8 cellular contexts compared by ENCODE assay signal in the genomic region with DNA sequence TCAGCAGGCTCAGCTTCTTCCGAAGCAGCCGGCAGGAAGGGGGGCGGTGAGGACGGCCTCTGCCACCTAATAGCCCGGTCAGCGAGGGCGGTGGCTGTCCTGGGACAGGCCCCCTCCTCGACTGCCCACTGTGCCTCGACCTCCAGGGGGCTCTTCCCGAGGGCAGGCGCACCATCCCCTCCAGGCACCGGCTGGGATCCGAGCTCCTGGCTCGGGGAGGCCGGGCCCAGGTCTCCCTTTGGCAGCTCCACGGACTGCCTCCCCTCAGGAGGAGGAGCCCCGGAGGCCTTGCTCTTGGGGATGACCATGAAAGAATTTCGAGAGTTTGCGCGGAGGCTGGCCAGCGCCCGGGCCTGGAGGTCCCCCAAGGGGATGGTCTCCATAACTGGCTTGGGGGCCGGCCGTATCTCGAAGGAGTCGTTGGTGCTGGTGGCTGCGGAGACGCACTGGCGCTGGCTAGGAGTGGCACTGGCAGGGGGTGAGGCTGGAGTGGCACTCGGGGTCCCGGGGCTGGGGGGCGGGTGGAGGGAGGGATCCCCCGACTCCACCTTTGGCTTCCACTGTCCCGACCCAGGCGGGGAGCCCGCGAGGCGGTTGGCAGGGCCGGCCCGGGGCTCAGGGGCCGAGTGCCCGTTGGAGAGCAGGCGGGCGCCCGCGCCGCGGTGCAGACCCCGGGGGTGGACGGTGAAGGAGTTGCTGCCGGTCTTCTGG. TPM values are rescaled to one million over a fixed set of nuclear protein-coding genes. Genes with fewer than 3 reads are reported as not detected.
DNase-seq lines count a peak whose midpoint lies in the region; ATAC-seq and TF ChIP-seq lines count a peak whose summit lies in the region.

No MANE protein-coding gene starts in this region.

- H3K9me3 ChIP-seq in iPS-18c (ENCODE audit: control insufficient read depth, insufficient read depth, low read length) (no peaks in the 10 kb centered on the region), stomach (no peaks in the 10 kb centered on the region), uterus (no peaks in the 10 kb centered on the region)

- H3K4me3 ChIP-seq in iPS-18c (ENCODE audit: insufficient read depth, low read depth, low read length) (peak overlapping the region; percentile 40), stomach (peak overlapping the region; percentile 63 to 78 (median 66)), uterus (peak overlapping the region in 1 of 2 donors; percentile 38)

- POLR2A ChIA-PET in activated CD4-positive, alpha-beta T cell treated with anti-CD3 and anti-CD28 coated beads for 36 hours (lab: Charles Lee), result no interaction called here

- H3K36me3 ChIP-seq in stomach (no peaks in the 10 kb centered on the region), uterus (no peaks in the 10 kb centered on the region)

- TF ChIP-seq POLR2A in stomach (IDR thresholded peaks at IDR 0.05) (no peak), uterus (IDR thresholded peaks at IDR 0.05) (no peak)

- CTCF ChIA-PET in activated CD4-positive, alpha-beta T cell treated with anti-CD3 and anti-CD28 coated beads for 36 hours (lab: Charles Lee), result no interaction called here

- peaks cover 74 to 90% (median 89%) of the 10 kb centered on the region in 4 donors for H3K4me1 ChIP-seq in stomach
- peaks cover 19 to 22% of the 10 kb centered on the region in 2 donors for H3K4me1 ChIP-seq in uterus

- 9 to 17% (median 10%) methylated on average over 27 to 51 of the region's 51 CpGs for WGBS in stomach, 5 donors

- no peak for ATAC-seq in activated CD4-positive, alpha-beta T cell treated with anti-CD3 and anti-CD28 coated beads for 36 hours
- ATAC-seq in activated T-helper 17 cell treated with anti-CD3 and anti-CD28 coated beads, Interleukin-2, amount 50 U/mL, for 72 hours (replicated peaks), result no peak
- ATAC-seq in GM21447 (IDR thresholded peaks at IDR 0.05; ENCODE audit: unreplicated experiment), result no peak

- no peak for TF ChIP-seq CTCF in stomach (IDR thresholded peaks at IDR 0.05)
- no peak for TF ChIP-seq CTCF in uterus (IDR thresholded peaks at IDR 0.05)

- H3K36me3 Mint-ChIP-seq in activated CD4-positive, alpha-beta T cell treated with anti-CD3 and anti-CD28 coated beads for 36 hours (ENCODE audit: low read depth), result no peaks in the 10 kb centered on the region
- H3K36me3 Mint-ChIP-seq in activated T-helper 17 cell treated with anti-CD3 and anti-CD28 coated beads, Interleukin-2, amount 50 U/mL, for 72 hours (ENCODE audit: low read depth), result no peaks in the 10 kb centered on the region

- intact Hi-C loops in activated CD4-positive, alpha-beta T cell treated with anti-CD3 and anti-CD28 coated beads for 36 hours (cut with DNase I, micrococcal nuclease), result loop anchor here (1.0 to 5.0 kb wide), 13 partner anchors 11 to 716 kb away; a partner anchor contains a TSS
- intact Hi-C loops in stomach (cut with DNase I; ENCODE audit: low total_unique reads) (no loop called here), uterus (cut with DNase I; ENCODE audit: low total_unique reads) (no loop called here)

- H3K27ac Mint-ChIP-seq in activated CD4-positive, alpha-beta T cell treated with anti-CD3 and anti-CD28 coated beads for 36 hours, result no peak overlapping the region
- no peak overlapping the region for H3K27ac Mint-ChIP-seq in activated T-helper 17 cell treated with anti-CD3 and anti-CD28 coated beads, Interleukin-2, amount 50 U/mL, for 72 hours

- DNase-seq in activated CD4-positive, alpha-beta T cell treated with anti-CD3 and anti-CD28 coated beads for 36 hours, result no peak
- no peak for DNase-seq in activated CD4-positive, alpha-beta T cell treated with anti-CD3 and anti-CD28 coated beads, Interleukin-2, amount 50 U/mL, for 1 hour
- DNase-seq in stomach (no peak), uterus (no peak), NCI-H1048 (lab: John Stamatoyannopoulos, UW) (no peak)

- H3K4me1 Mint-ChIP-seq in activated CD4-positive, alpha-beta T cell treated with anti-CD3 and anti-CD28 coated beads for 36 hours, result peaks cover 29% of the 10 kb centered on the region
- no peaks in the 10 kb centered on the region for H3K4me1 Mint-ChIP-seq in activated T-helper 17 cell treated with anti-CD3 and anti-CD28 coated beads, Interleukin-2, amount 50 U/mL, for 72 hours

- H3K27me3 Mint-ChIP-seq in activated CD4-positive, alpha-beta T cell treated with anti-CD3 and anti-CD28 coated beads for 36 hours, result no peaks in the 10 kb centered on the region
- no peaks in the 10 kb centered on the region for H3K27me3 Mint-ChIP-seq in activated T-helper 17 cell treated with anti-CD3 and anti-CD28 coated beads, Interleukin-2, amount 50 U/mL, for 72 hours

- peak overlapping the region; percentile 72 for H3K4me3 Mint-ChIP-seq in activated CD4-positive, alpha-beta T cell treated with anti-CD3 and anti-CD28 coated beads for 36 hours
- peak overlapping the region; percentile 69 for H3K4me3 Mint-ChIP-seq in activated T-helper 17 cell treated with anti-CD3 and anti-CD28 coated beads, Interleukin-2, amount 50 U/mL, for 72 hours

- H3K27me3 ChIP-seq in stomach (no peaks in the 10 kb centered on the region), uterus (no peaks in the 10 kb centered on the region)

- H3K27ac ChIP-seq in stomach, result peak overlapping the region; percentile 78 to 97 (median 86)
- no peak overlapping the region for H3K27ac ChIP-seq in uterus

- TF ChIP-seq EP300 in stomach (IDR thresholded peaks at IDR 0.05), result no peak

- H3K9me3 Mint-ChIP-seq in activated CD4-positive, alpha-beta T cell treated with anti-CD3 and anti-CD28 coated beads for 36 hours (ENCODE audit: low read depth), result no peaks in the 10 kb centered on the region
- H3K9me3 Mint-ChIP-seq in activated T-helper 17 cell treated with anti-CD3 and anti-CD28 coated beads, Interleukin-2, amount 50 U/mL, for 72 hours, result no peaks in the 10 kb centered on the region

RNA-seq across cellular contexts. Expression of a gene that starts 1.0 kb away (rescaled TPM):
- 1 to 10 TPM; 5.6 to 5.8 TPM for total RNA-seq in activated CD4-positive, alpha-beta T cell treated with anti-CD3 and anti-CD28 coated beads for 36 hours
- 1 to 10 TPM; 5.5 to 9.4 TPM for total RNA-seq in activated T-helper 17 cell treated with anti-CD3 and anti-CD28 coated beads, Interleukin-2, amount 50 U/mL, for 72 hours
- 100 to 1,000 TPM in 1 of 5 donors, 10 to 100 TPM in 3, 1 to 10 TPM in 1; 8.8 to 161 (median 25.0) TPM for total RNA-seq in stomach
- 10 to 100 TPM; 23.5 to 36.9 (median 24.3) TPM for polyA plus RNA-seq in stomach
- total RNA-seq in uterus, result 10 to 100 TPM in 1 of 4 donors, 1 to 10 TPM in 2, under 1 TPM in 1; 0.29 to 17.1 (median 5.5) TPM

RNA-seq across cellular contexts. Expression of a gene that starts 5.9 kb away (rescaled TPM):
- 10 to 100 TPM; 25.0 to 30.7 TPM for total RNA-seq in activated CD4-positive, alpha-beta T cell treated with anti-CD3 and anti-CD28 coated beads for 36 hours
- total RNA-seq in activated T-helper 17 cell treated with anti-CD3 and anti-CD28 coated beads, Interleukin-2, amount 50 U/mL, for 72 hours, result 10 to 100 TPM; 19.3 to 27.3 TPM
- total RNA-seq in stomach (10 to 100 TPM; 20.6 to 33.5 (median 28.0) TPM), uterus (10 to 100 TPM; 33.2 to 53.3 (median 38.7) TPM)
- polyA plus RNA-seq in stomach, result 10 to 100 TPM; 29.3 to 37.0 (median 35.6) TPM

RNA-seq across cellular contexts. Expression of a gene that starts 5.9 kb away (rescaled TPM):
- 10 to 100 TPM; 27.0 to 27.8 TPM for total RNA-seq in activated CD4-positive, alpha-beta T cell treated with anti-CD3 and anti-CD28 coated beads for 36 hours
- total RNA-seq in activated T-helper 17 cell treated with anti-CD3 and anti-CD28 coated beads, Interleukin-2, amount 50 U/mL, for 72 hours, result 10 to 100 TPM; 20.5 to 40.2 TPM
- total RNA-seq in stomach (100 to 1,000 TPM in 1 of 5 donors, 10 to 100 TPM in 2, 1 to 10 TPM in 1, under 1 TPM in 1; 0.89 to 105 (median 15.5) TPM), uterus (10 to 100 TPM in 1 of 4 donors, 1 to 10 TPM in 1, not detected in 2; 4.5 to 14.9 TPM)
- polyA plus RNA-seq in stomach, result 1 to 10 TPM; 4.6 to 9.5 (median 6.4) TPM

RNA-seq across cellular contexts. Expression of a gene that starts 11.1 kb away (rescaled TPM):
- 10 to 100 TPM; 53.6 to 58.6 TPM for total RNA-seq in activated CD4-positive, alpha-beta T cell treated with anti-CD3 and anti-CD28 coated beads for 36 hours
- total RNA-seq in activated T-helper 17 cell treated with anti-CD3 and anti-CD28 coated beads, Interleukin-2, amount 50 U/mL, for 72 hours, result 10 to 100 TPM; 43.7 to 84.7 TPM
- total RNA-seq in stomach (100 to 1,000 TPM in 2 of 5 donors, 10 to 100 TPM in 3; 28.1 to 154 (median 81.4) TPM), uterus (10 to 100 TPM; 17.1 to 47.1 (median 40.6) TPM)
- polyA plus RNA-seq in stomach, result 100 to 1,000 TPM; 118 to 146 (median 135) TPM

RNA-seq across cellular contexts. Expression of a gene that starts 11.2 kb away (rescaled TPM):
- total RNA-seq in activated CD4-positive, alpha-beta T cell treated with anti-CD3 and anti-CD28 coated beads for 36 hours, result 10 to 100 TPM; 30.8 to 38.4 TPM
- total RNA-seq in activated T-helper 17 cell treated with anti-CD3 and anti-CD28 coated beads, Interleukin-2, amount 50 U/mL, for 72 hours, result 10 to 100 TPM; 50.6 to 53.1 TPM
- total RNA-seq in stomach (100 to 1,000 TPM in 1 of 5 donors, 10 to 100 TPM in 4; 35.8 to 147 (median 42.9) TPM), uterus (10 to 100 TPM in 3 of 4 donors, 1 to 10 TPM in 1; 6.7 to 65.6 (median 24.9) TPM)
- polyA plus RNA-seq in stomach, result 10 to 100 TPM; 26.1 to 45.0 (median 40.7) TPM

Comparison
In these comparisons a context has a peak if more than half of its experiments do, and no peak if none do; other contexts are left out.
1. H3K27ac ChIP-seq: peak in stomach (5 of 5); none in uterus (0 of 2).
2. intact Hi-C loops: an anchor here in activated CD4-positive, alpha-beta T cell treated with anti-CD3 and anti-CD28 coated beads for 36 hours (1.0 to 5.0 kb wide); none called in stomach and uterus.